In genomic region chr6:39314273-39314790, GRCh38 we compare ENCODE assay signal across 11 cellular contexts. TPM values are rescaled to one million over a fixed set of nuclear protein-coding genes. Genes with fewer than 3 reads are reported as not detected.
DNase-seq lines count a peak whose midpoint lies in the region; ATAC-seq and TF ChIP-seq lines count a peak whose summit lies in the region.
"Had no signal": no experiment of that assay in that cellular context is flagged by ENCODE, and none has a peak within 500 bp of the region (broad histone marks: within the 10 kb centered on the region; RNA-seq: fewer than 3 reads in every experiment).

TSS of gene KCNK17 (minus strand) at chr6:39314419. CDS start at chr6:39314320, 99 bp downstream.

- H3K27ac Mint-ChIP-seq in naive B cell, result peak within 1 kb of the TSS in 1 of 6 donors; percentile 53
- H3K27ac Mint-ChIP-seq: activated T-helper 2 cell treated with anti-CD3 and anti-CD28 coated beads, Interferon-gamma antibody, Interleukin-2, Interleukin-4, amounts not matched to agents 10 μg/mL and 5 μg/mL and 100 μg/mL, durations not matched to agents 14 hours and 24 hours and 36 hours; HFFc6; T-helper 1 cell treated with Interleukin-12 subunit alpha and Interleukin-12 subunit beta and Interleukin-4 antibody, amounts not matched to agents 30 μg/mL and 1 μg/mL, for 36 hours had no signal

- no peaks in the 10 kb centered on the region for H3K27me3 ChIP-seq in aorta (ENCODE audit: control insufficient read depth in 1 of 2, insufficient read depth in 2 of 2, low read length in 1 of 2)

- H3K36me3 Mint-ChIP-seq in naive B cell, result no peaks in the 10 kb centered on the region

- no peaks in the 10 kb centered on the region for H3K4me1 ChIP-seq in aorta (ENCODE audit: control insufficient read depth in 1 of 2, insufficient read depth in 2 of 2, low read length in 2 of 2)

- DNase-seq in left cardiac atrium (no peak), cardiac septum (ENCODE audit: low spot score) (no peak), coronary artery (ENCODE audit: low spot score) (no peak), naive B cell (peak; percentile 17), aorta (no peak), NCI-H510A (lab: John Stamatoyannopoulos, UW) (no peak)
- DNase-seq in stimulated activated naive CD4-positive, alpha-beta T cell treated with Interleukin-2 at 50 U/mL for 16 hours (lab: John Stamatoyannopoulos, UW), result no peak
- DNase-seq: HFFc6 had no signal

- H3K4me3 Mint-ChIP-seq in naive B cell, result peak within 1 kb of the TSS; percentile 7 to 82 (median 68)
- H3K4me3 Mint-ChIP-seq: HFFc6; T-helper 1 cell treated with Interleukin-12 subunit alpha and Interleukin-12 subunit beta and Interleukin-4 antibody, amounts not matched to agents 30 μg/mL and 1 μg/mL, for 36 hours had no signal

- ATAC-seq in left cardiac atrium, result peak; percentile 11 to 12
- ATAC-seq in naive B cell (ENCODE audit: low read depth in 2 of 2), result peak in 1 of 2 donors; percentile 58
- no peak for ATAC-seq in aorta (ENCODE audit: low FRiP score)
- no peak for ATAC-seq in HG02973 (IDR thresholded peaks at IDR 0.05; ENCODE audit: unreplicated experiment)

- H3K4me1 Mint-ChIP-seq in naive B cell, result peaks cover 11 to 41% (median 23%) of the 10 kb centered on the region in 3 donors

- H3K36me3 ChIP-seq in aorta (ENCODE audit: control insufficient read depth in 1 of 2, insufficient read depth in 2 of 2, low read length in 1 of 2), result no peaks in the 10 kb centered on the region

- H3K4me3 ChIP-seq in coronary artery (peak within 1 kb of the TSS; percentile 71), aorta (ENCODE audit: low read length in 2 of 2) (peak within 1 kb of the TSS; percentile 14 to 15)

- peak within 1 kb of the TSS; percentile 63 to 65 for H3K27ac ChIP-seq in coronary artery
- peak within 1 kb of the TSS in 1 of 2 donors; percentile 39 for H3K27ac ChIP-seq in aorta (ENCODE audit: low read depth in 1 of 2, low read length in 2 of 2)

- H3K9me3 Mint-ChIP-seq in naive B cell, result no peaks in the 10 kb centered on the region
- H3K9me3 Mint-ChIP-seq: activated T-helper 2 cell treated with anti-CD3 and anti-CD28 coated beads, Interferon-gamma antibody, Interleukin-2, Interleukin-4, amounts not matched to agents 10 μg/mL and 5 μg/mL and 100 μg/mL, durations not matched to agents 14 hours and 24 hours and 36 hours; HFFc6; T-helper 1 cell treated with Interleukin-12 subunit alpha and Interleukin-12 subunit beta and Interleukin-4 antibody, amounts not matched to agents 30 μg/mL and 1 μg/mL, for 36 hours had no signal

- no peak for TF ChIP-seq CTCF in coronary artery (IDR thresholded peaks at IDR 0.05)

- peaks cover 28 to 72% (median 53%) of the 10 kb centered on the region in 3 donors for H3K27me3 Mint-ChIP-seq in naive B cell

- intact Hi-C loops in left cardiac atrium (cut with DNase I) (loop anchor here in 1 of 2 donors (5.0 kb wide), 1 partner anchor 442 kb away; no protein-coding TSS in a partner anchor), cardiac septum (cut with DNase I) (loop anchor here (5.0 kb wide), 1 partner anchor 442 kb away; no protein-coding TSS in a partner anchor), aorta (cut with DNase I) (no loop called here)

- 13 to 14% methylated on average over 27 to 28 of the region's 28 CpGs for WGBS in aorta, 2 donors

- no peaks in the 10 kb centered on the region for H3K9me3 ChIP-seq in aorta (ENCODE audit: control insufficient read depth, low read length)

RNA-seq across cellular contexts. Expression of gene KCNK17, which starts in this region (rescaled TPM):
- total RNA-seq in left cardiac atrium, result 1 to 10 TPM in 1 of 2 donors, under 1 TPM in 1; 0.53 to 1.1 TPM
- total RNA-seq in cardiac septum, result 0.38 TPM
- polyA plus RNA-seq in naive B cell (ENCODE audit: low read depth in 6 of 6), result not detected
- total RNA-seq in aorta, result 10 to 100 TPM in 1 of 2 donors, 1 to 10 TPM in 1; 1.6 to 10.4 TPM
- polyA plus RNA-seq in aorta, result 10 to 100 TPM in 1 of 2 donors, 1 to 10 TPM in 1; 3.0 to 12.8 TPM
- total RNA-seq: activated T-helper 2 cell treated with anti-CD3 and anti-CD28 coated beads, Interferon-gamma antibody, Interleukin-2, Interleukin-4, amounts not matched to agents 10 μg/mL and 5 μg/mL and 100 μg/mL, durations not matched to agents 14 hours and 24 hours and 36 hours; HFFc6 had no signal

Comparison
In these comparisons a context has a peak if more than half of its experiments do, and no peak if none do; other contexts are left out.
1. RNA of gene KCNK17 (polyA plus RNA-seq): 3.0 to 12.8 TPM in aorta; not detected in naive B cell; every median in the first group is over 4 times any median in the second.
2. Peak in DNase-seq in naive B cell; RNA of the gene not detected or under 1 TPM.
3. ATAC-seq: peak in left cardiac atrium (2 of 2); none in aorta (single experiment) and HG02973 (single experiment).